Comparison of ENCODE assay signal across 22 cellular contexts in genomic region chr7:141208539-141208938, GRCh38.
A peak's percentile ranks its signal among the peaks of the same experiment; 100 is the strongest.
DNase-seq lines count a peak whose midpoint lies in the region; ATAC-seq and TF ChIP-seq lines count a peak whose summit lies in the region.
"Had no signal": no experiment of that assay in that cellular context is flagged by ENCODE, and none has a peak within 500 bp of the region (broad histone marks: within the 10 kb centered on the region; RNA-seq: fewer than 3 reads in every experiment).

No MANE protein-coding gene starts in this region.

- H3K4me2 ChIP-seq in DND-41 (ENCODE audit: insufficient read depth, low read length) (no peak overlapping the region), mesenchymal stem cell (ENCODE audit: low read length, poor library complexity, severe bottlenecking) (no peak overlapping the region)

- DNase-seq in DND-41 = no peak
- peak; percentile 29 for DNase-seq in NCI-H1092 (lab: John Stamatoyannopoulos, UW)
- peak; percentile 50 for DNase-seq in NCI-H510A treated with DMSO at 0.1 percent for 48 hours (lab: John Stamatoyannopoulos, UW)
- peak; percentile 45 for DNase-seq in iPS-NIHi7 (ENCODE audit: extremely low spot score)
- DNase-seq in mesenchymal stem cell = no peak
- DNase-seq in T1000 (lab: John Stamatoyannopoulos, UW) = no peak
- DNase-seq in HuH-7.5 (ENCODE audit: low spot score) = no peak
- no peak for DNase-seq in NCI-H1105 (lab: John Stamatoyannopoulos, UW)
- DNase-seq: activated CD4-positive, alpha-beta T cell treated with anti-CD3 and anti-CD28 coated beads, Interleukin-2, amount 10 ng/mL, durations not matched to agents 24 days and 14 days; activated CD8-positive, alpha-beta memory T cell treated with anti-CD3 and anti-CD28 coated beads, Interleukin-2, amount 50 U/mL, for 48 hours; activated naive CD8-positive, alpha-beta T cell treated with anti-CD3 and anti-CD28 coated beads, Interleukin-2, amount 10 ng/mL, durations not matched to agents 7 days and 5 days; GM23248; NCI-H1436; NCI-H748 treated with DMSO at 0.1 percent for 48 hours; OCI-M1; small intestine; stimulated activated CD4-positive, alpha-beta T cell treated with anti-CD3 and anti-CD28 coated beads, Interleukin-2, amount 100 ng/mL, for 48 hours; stimulated activated naive CD8-positive, alpha-beta T cell treated with anti-CD3 and anti-CD28 coated beads, Interleukin-15, Interleukin-2, amounts not matched to agents 100 U/mL and 50 U/mL, for 24 hours; T-helper 1 cell had no signal

- H4K20me1 ChIP-seq in DND-41 (ENCODE audit: insufficient read depth, low read length) = 0 out of 2 replicates have a peak, but pooled peaks cover 3% of the 10 kb centered on the region

- WGBS in mesenchymal stem cell = 67% methylated on average over 3 of the region's 3 CpGs

- no peak overlapping the region for H4K91ac ChIP-seq in mesenchymal stem cell (ENCODE audit: low read length)

- H4K8ac ChIP-seq in mesenchymal stem cell (ENCODE audit: low read length) = no peak overlapping the region

- H2BK120ac ChIP-seq in mesenchymal stem cell (ENCODE audit: low read depth, low read length) = no peak overlapping the region

- H2AFZ ChIP-seq in DND-41 (ENCODE audit: low read depth, low read length) (no peak overlapping the region), mesenchymal stem cell (ENCODE audit: low read depth, low read length) (no peak overlapping the region)
- H2AFZ ChIP-seq: GM23248 had no signal

- H3K4me3 ChIP-seq in DND-41 (ENCODE audit: low read depth in 1 of 2, low read length in 2 of 2) (no peak overlapping the region), mesenchymal stem cell (ENCODE audit: insufficient read depth in 1 of 2, low read depth in 1 of 2, low read length in 2 of 2) (no peak overlapping the region)
- H3K4me3 ChIP-seq: GM12878, GM23248, tibial nerve had no signal

- H3K27ac ChIP-seq in DND-41 (ENCODE audit: low read length) (no peak overlapping the region), mesenchymal stem cell (ENCODE audit: low read length, poor library complexity, severe bottlenecking) (no peak overlapping the region)
- H3K27ac ChIP-seq: GM23248, neutrophil, tibial nerve had no signal

- no peak overlapping the region for H3K23ac ChIP-seq in mesenchymal stem cell (ENCODE audit: low read length in 2 of 2)

- H3K27me3 ChIP-seq in DND-41 (ENCODE audit: insufficient read depth, low read length, poor library complexity) (no peaks in the 10 kb centered on the region), mesenchymal stem cell (ENCODE audit: control insufficient read depth in 1 of 2, insufficient read depth in 1 of 2, low read length in 2 of 2) (no peaks in the 10 kb centered on the region)
- H3K27me3 ChIP-seq: tibial nerve had no signal

- TF ChIP-seq CTCF in DND-41 (IDR thresholded peaks at IDR 0.05; ENCODE audit: borderline replicate concordance, extremely low read depth, low read length, poor library complexity, severe bottlenecking) = no peak

- H2BK12ac ChIP-seq in mesenchymal stem cell (ENCODE audit: low read length in 2 of 2) = no peak overlapping the region

- no peak overlapping the region for H2AK5ac ChIP-seq in mesenchymal stem cell (ENCODE audit: low read length, severe bottlenecking)

- H3K36me3 ChIP-seq in DND-41 (ENCODE audit: insufficient read depth, low read length) (no peaks in the 10 kb centered on the region), mesenchymal stem cell (ENCODE audit: control insufficient read depth in 1 of 2, insufficient read depth in 2 of 2, low read depth in 1 of 2, low read length in 2 of 2) (no peaks in the 10 kb centered on the region)
- H3K36me3 ChIP-seq: neutrophil, tibial nerve had no signal

- H3K18ac ChIP-seq in mesenchymal stem cell (ENCODE audit: low read depth in 1 of 2, low read length in 2 of 2) = no peak overlapping the region

- no peak overlapping the region for H2BK5ac ChIP-seq in mesenchymal stem cell (ENCODE audit: low read depth, low read length, poor library complexity, severe bottlenecking)

- H3K4me1 ChIP-seq in DND-41 (ENCODE audit: insufficient read depth, low read length) (no peaks in the 10 kb centered on the region), mesenchymal stem cell (ENCODE audit: control insufficient read depth, insufficient read depth, low read depth, low read length) (no peaks in the 10 kb centered on the region)
- H3K4me1 ChIP-seq: tibial nerve had no signal

- H3K9me3 ChIP-seq in DND-41 (ENCODE audit: insufficient read depth, low read length, severe bottlenecking) (no peaks in the 10 kb centered on the region), mesenchymal stem cell (ENCODE audit: control insufficient read depth, low read length) (no peaks in the 10 kb centered on the region)
- H3K9me3 ChIP-seq: neutrophil, tibial nerve had no signal

- no peaks in the 10 kb centered on the region for H3K79me2 ChIP-seq in DND-41 (ENCODE audit: insufficient read depth, low read length)

- no peak overlapping the region for H3K4ac ChIP-seq in mesenchymal stem cell (ENCODE audit: low read depth in 1 of 2, low read length in 2 of 2)

- H3K9ac ChIP-seq in DND-41 (ENCODE audit: low read depth, low read length) (no peak overlapping the region), mesenchymal stem cell (ENCODE audit: low read length) (no peak overlapping the region)
- H3K9ac ChIP-seq: GM23248 had no signal

- H3K14ac ChIP-seq in mesenchymal stem cell (ENCODE audit: low read length in 2 of 2) = no peak overlapping the region

- peaks cover 12% of the 10 kb centered on the region for H3K79me1 ChIP-seq in mesenchymal stem cell (replicated peaks; ENCODE audit: low read length, poor library complexity, severe bottlenecking)

- H2BK15ac ChIP-seq in mesenchymal stem cell (ENCODE audit: low read depth, poor library complexity, severe bottlenecking) = no peak overlapping the region

- ATAC-seq in DND-41 (ENCODE audit: insufficient read depth, low read depth) = peak; percentile 42; the same call in 2 of the 3 replicates
- ATAC-seq: GM12878; stimulated activated naive CD8-positive, alpha-beta T cell treated with anti-CD3 and anti-CD28 coated beads, Interleukin-15, Interleukin-2, amounts not matched to agents 100 U/mL and 50 U/mL, for 24 hours had no signal

Comparison
In these comparisons a context has a peak if more than half of its experiments do, and no peak if none do; other contexts are left out.
1. DNase-seq: peak in NCI-H1092 (single experiment), NCI-H510A treated with DMSO at 0.1 percent for 48 hours (single experiment) and iPS-NIHi7 (single experiment); none in DND-41 (single experiment), mesenchymal stem cell (single experiment), T1000 (single experiment), HuH-7.5 (single experiment) and NCI-H1105 (single experiment).